ENCODE assay signal across 26 cellular contexts in genomic region chr2:129895526-129896082, GRCh38.
"Had no signal": no experiment of that assay in that cellular context is flagged by ENCODE, and none has a peak within 500 bp of the region (broad histone marks: within the 10 kb centered on the region; RNA-seq: fewer than 3 reads in every experiment).

No MANE protein-coding gene starts in this region.

- ATAC-seq: activated CD8-positive, alpha-beta T cell treated with anti-CD3 and anti-CD28 coated beads for 36 hours; activated naive CD8-positive, alpha-beta T cell treated with anti-CD3 and anti-CD28 coated beads, Interleukin-2, amount 50 U/mL, for 24 hours; Panc1 had no signal

- H3K4me1 ChIP-seq: SJCRH30 had no signal

- H3K27me3 ChIP-seq: brain microvascular endothelial cell, MG63 had no signal

- H3K4me3 ChIP-seq: MG63, SJCRH30, SK-N-MC had no signal

- DNase-seq: activated CD4-positive, alpha-beta T cell treated with anti-CD3 and anti-CD28 coated beads, Interleukin-2, amount 10 ng/mL, durations not matched to agents 24 days and 14 days; activated CD4-positive, alpha-beta T cell treated with anti-CD3 and anti-CD28 coated beads, Interleukin-2, amount 50 U/mL, for 4 hours; activated CD8-positive, alpha-beta memory T cell treated with anti-CD3 and anti-CD28 coated beads, Interleukin-2, amount 50 U/mL, for 4 hours; activated CD8-positive, alpha-beta T cell treated with anti-CD3 and anti-CD28 coated beads for 36 hours; activated effector memory CD4-positive, alpha-beta T cell treated with Interleukin-2 at 50 U/mL for 16 hours; activated naive CD4-positive, alpha-beta T cell treated with anti-CD3 and anti-CD28 coated beads, Interleukin-2, amount 10 ng/mL, durations not matched to agents 7 days and 5 days; activated naive CD8-positive, alpha-beta T cell treated with anti-CD3 and anti-CD28 coated beads, Interleukin-2, amount 50 U/mL, for 24 hours; activated T-cell treated with anti-CD3 and anti-CD28 coated beads for 4 hours; anterior cingulate cortex; brain microvascular endothelial cell; Kasumi-1; KG1; MG63; NCI-H1048; NCI-H1105 treated with DMSO at 0.1 percent for 48 hours; NCI-H1436; NCI-H1694; NCI-H1930; NCI-H2081 treated with DMSO at 0.1 percent for 48 hours; NCI-H226; NCI-H446 treated with DMSO at 0.1 percent for 48 hours; NCI-H524 treated with DMSO at 0.1 percent for 48 hours; SHP77; SJCRH30 had no signal

- H3K9me3 ChIP-seq: SJCRH30 had no signal

- H3K27ac ChIP-seq: brain microvascular endothelial cell, SJCRH30, SK-N-MC had no signal

- H3K36me3 ChIP-seq: brain microvascular endothelial cell, MG63, SJCRH30 had no signal
